In the genomic region with DNA sequence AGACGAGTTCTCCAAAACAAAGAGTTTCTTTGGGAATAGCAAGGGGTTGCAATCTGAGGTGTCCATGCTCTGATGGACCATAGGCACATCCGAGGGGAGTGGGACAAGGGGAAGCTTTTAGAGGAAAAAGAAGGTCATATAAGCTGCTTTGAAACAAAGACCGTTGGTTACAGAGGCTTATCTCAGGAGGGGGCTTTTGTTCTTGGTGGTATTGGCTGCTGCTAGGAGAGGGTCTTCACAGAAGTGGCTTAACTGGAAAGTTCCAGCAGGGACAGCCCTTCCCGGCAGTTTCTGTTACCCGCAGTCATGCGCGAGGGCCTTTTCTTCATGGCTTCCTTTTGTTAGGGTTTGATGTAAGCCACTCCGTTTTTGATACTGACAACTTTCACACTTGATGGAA, we compare ENCODE assay signal across 26 cellular contexts.
DNase-seq lines count a peak whose midpoint lies in the region.
"Had no signal": no experiment of that assay in that cellular context is flagged by ENCODE, and none has a peak within 500 bp of the region (broad histone marks: within the 10 kb centered on the region; RNA-seq: fewer than 3 reads in every experiment).

No MANE protein-coding gene starts in this region.

- no peak overlapping the region for H2AK5ac ChIP-seq in mesendoderm (ENCODE audit: low read length)

- no peak overlapping the region for H3K23ac ChIP-seq in mesendoderm (ENCODE audit: low read length)

- no peak overlapping the region for H3K9ac ChIP-seq in mesendoderm (ENCODE audit: low read length)
- H3K9ac ChIP-seq: SK-N-SH had no signal

- 5 to 6% methylated on average over 8 of the region's 8 CpGs for WGBS in ectodermal cell, 2 experiments
- no CpG with 5 or more reads among the region's 8 CpGs for WGBS in mesendoderm (ENCODE audit: extremely low coverage, insufficient coverage, low lambda C conversion rate)

- H3K36me3 Mint-ChIP-seq in activated T-helper 2 cell treated with anti-CD3 and anti-CD28 coated beads, Interferon-gamma antibody, Interleukin-2, Interleukin-4, amounts not matched to agents 10 μg/mL and 5 μg/mL and 100 μg/mL, durations not matched to agents 14 hours and 24 hours and 36 hours (ENCODE audit: low read depth) = no peaks in the 10 kb centered on the region
- H3K36me3 Mint-ChIP-seq in activated T-helper 1 cell treated with anti-CD3 and anti-CD28 coated beads, Interleukin-12 subunit alpha, Interleukin-12 subunit beta, Interleukin-2, Interleukin-4 antibody, amounts not matched to agents 30 ng/mL and 10 ng/mL and 1 ng/mL, durations not matched to agents 14 hours and 24 hours and 36 hours (ENCODE audit: low read depth) = no peaks in the 10 kb centered on the region

- H3K4me1 ChIP-seq in ectodermal cell (ENCODE audit: control insufficient read depth, insufficient read depth, low read length) = peaks cover 15% of the 10 kb centered on the region
- peaks cover 23% of the 10 kb centered on the region for H3K4me1 ChIP-seq in mesendoderm (ENCODE audit: control insufficient read depth, low read depth, low read length)
- H3K4me1 ChIP-seq: BE2C had no signal

- peaks cover 14% of the 10 kb centered on the region for H3K79me1 ChIP-seq in mesendoderm (ENCODE audit: low read length)

- intact Hi-C loops in activated T-helper 2 cell treated with anti-CD3 and anti-CD28 coated beads, Interferon-gamma antibody, Interleukin-2, Interleukin-4, amounts not matched to agents 10 μg/mL and 5 μg/mL and 100 μg/mL, durations not matched to agents 14 hours and 24 hours and 36 hours (cut with micrococcal nuclease) = no loop called here
- intact Hi-C loops in activated T-helper 1 cell treated with anti-CD3 and anti-CD28 coated beads, Interleukin-12 subunit alpha, Interleukin-12 subunit beta, Interleukin-2, Interleukin-4 antibody, amounts not matched to agents 30 ng/mL and 10 ng/mL and 1 ng/mL, durations not matched to agents 14 hours and 24 hours and 36 hours (cut with micrococcal nuclease) = no loop called here

- peak overlapping the region; percentile 79 for H3K27ac ChIP-seq in ectodermal cell (ENCODE audit: insufficient read depth, low read depth, low read length, poor library complexity, severe bottlenecking)
- H3K27ac ChIP-seq in mesendoderm (ENCODE audit: low read depth, low read length) = peak overlapping the region; percentile 54
- H3K27ac ChIP-seq: HL-60 had no signal

- no peak overlapping the region for H2BK15ac ChIP-seq in mesendoderm (replicated peaks; ENCODE audit: low read depth)

- peak overlapping the region; percentile 68 for H3K56ac ChIP-seq in mesendoderm (ENCODE audit: low read length)

- H3K4me3 ChIP-seq in ectodermal cell (ENCODE audit: insufficient read depth, low read depth, low read length) (no peak overlapping the region), mesendoderm (ENCODE audit: low read length) (no peak overlapping the region)
- H3K4me3 ChIP-seq: MG63 had no signal

- peak; percentile 27 for DNase-seq in NCI-H2171 treated with DMSO at 0.1 percent for 48 hours (lab: John Stamatoyannopoulos, UW)
- no peak for DNase-seq in NCI-H2171 (lab: John Stamatoyannopoulos, UW)
- peak; percentile 69 for DNase-seq in mesendoderm
- no peak for DNase-seq in activated T-helper 2 cell treated with anti-CD3 and anti-CD28 coated beads, Interferon-gamma antibody, Interleukin-2, Interleukin-4, amounts not matched to agents 10 μg/mL and 5 μg/mL and 100 μg/mL, durations not matched to agents 14 hours and 24 hours and 36 hours (ENCODE audit: low spot score)
- no peak for DNase-seq in NCI-H1105 treated with DMSO at 0.1 percent for 48 hours (lab: John Stamatoyannopoulos, UW)
- DNase-seq in Ammon's horn (ENCODE audit: low spot score) = no peak
- no peak for DNase-seq in activated T-helper 1 cell treated with anti-CD3 and anti-CD28 coated beads, Interleukin-12 subunit alpha, Interleukin-12 subunit beta, Interleukin-2, Interleukin-4 antibody, amounts not matched to agents 30 ng/mL and 10 ng/mL and 1 ng/mL, durations not matched to agents 14 hours and 24 hours and 36 hours (ENCODE audit: low spot score)
- DNase-seq: 8988T; BE2C; Calu3; CD4-positive, alpha-beta T cell; DMS53; EL; Kasumi-1; MG63; NCI-H1048; NCI-H1436 treated with DMSO at 0.1 percent for 48 hours; NCI-H2029 treated with DMSO at 0.1 percent for 48 hours; NCI-H510A; NCI-H748 treated with DMSO at 0.1 percent for 48 hours; NK-92 treated with Interleukin-12 subunit alpha and Interleukin-12 subunit beta, amount 100 ng/mL, for 24 hours; OCI-M1; SHP77 treated with DMSO at 0.1 percent for 48 hours; SK-N-SH had no signal

- no peaks in the 10 kb centered on the region for H3K36me3 ChIP-seq in ectodermal cell (ENCODE audit: control insufficient read depth, insufficient read depth, low read length)
- H3K36me3 ChIP-seq in mesendoderm (ENCODE audit: control insufficient read depth, insufficient read depth, low read length) = no peaks in the 10 kb centered on the region
- H3K36me3 ChIP-seq: BE2C, MG63 had no signal

- peak overlapping the region; percentile 63 for H3K4ac ChIP-seq in mesendoderm (ENCODE audit: low read depth, low read length)

- no peak overlapping the region for H3K4me3 Mint-ChIP-seq in activated T-helper 2 cell treated with anti-CD3 and anti-CD28 coated beads, Interferon-gamma antibody, Interleukin-2, Interleukin-4, amounts not matched to agents 10 μg/mL and 5 μg/mL and 100 μg/mL, durations not matched to agents 14 hours and 24 hours and 36 hours (ENCODE audit: low read depth)
- H3K4me3 Mint-ChIP-seq in activated T-helper 1 cell treated with anti-CD3 and anti-CD28 coated beads, Interleukin-12 subunit alpha, Interleukin-12 subunit beta, Interleukin-2, Interleukin-4 antibody, amounts not matched to agents 30 ng/mL and 10 ng/mL and 1 ng/mL, durations not matched to agents 14 hours and 24 hours and 36 hours = no peak overlapping the region
- H3K4me3 Mint-ChIP-seq: CD4-positive, alpha-beta T cell had no signal

- H4K8ac ChIP-seq in mesendoderm (ENCODE audit: low read depth, low read length) = no peak overlapping the region

- peak overlapping the region; percentile 24 for H3K18ac ChIP-seq in mesendoderm (ENCODE audit: low read length)

- no peaks in the 10 kb centered on the region for H3K9me3 ChIP-seq in ectodermal cell (ENCODE audit: control insufficient read depth, low read length)
- H3K9me3 ChIP-seq: BE2C, MG63, SK-N-SH had no signal

- no peak overlapping the region for H3K4me2 ChIP-seq in mesendoderm (ENCODE audit: low read length)
- H3K4me2 ChIP-seq: SK-N-SH had no signal

- H3K27ac Mint-ChIP-seq in activated T-helper 2 cell treated with anti-CD3 and anti-CD28 coated beads, Interferon-gamma antibody, Interleukin-2, Interleukin-4, amounts not matched to agents 10 μg/mL and 5 μg/mL and 100 μg/mL, durations not matched to agents 14 hours and 24 hours and 36 hours = no peak overlapping the region
- no peak overlapping the region for H3K27ac Mint-ChIP-seq in activated T-helper 1 cell treated with anti-CD3 and anti-CD28 coated beads, Interleukin-12 subunit alpha, Interleukin-12 subunit beta, Interleukin-2, Interleukin-4 antibody, amounts not matched to agents 30 ng/mL and 10 ng/mL and 1 ng/mL, durations not matched to agents 14 hours and 24 hours and 36 hours
- H3K27ac Mint-ChIP-seq: CD4-positive, alpha-beta T cell had no signal

- no peak overlapping the region for H2BK120ac ChIP-seq in mesendoderm (ENCODE audit: low read depth, low read length)

- peaks cover 30% of the 10 kb centered on the region for H3K79me2 ChIP-seq in mesendoderm (ENCODE audit: control insufficient read depth, insufficient read depth, low read length)

- H3K9me3 Mint-ChIP-seq in activated T-helper 2 cell treated with anti-CD3 and anti-CD28 coated beads, Interferon-gamma antibody, Interleukin-2, Interleukin-4, amounts not matched to agents 10 μg/mL and 5 μg/mL and 100 μg/mL, durations not matched to agents 14 hours and 24 hours and 36 hours = no peaks in the 10 kb centered on the region
- no peaks in the 10 kb centered on the region for H3K9me3 Mint-ChIP-seq in activated T-helper 1 cell treated with anti-CD3 and anti-CD28 coated beads, Interleukin-12 subunit alpha, Interleukin-12 subunit beta, Interleukin-2, Interleukin-4 antibody, amounts not matched to agents 30 ng/mL and 10 ng/mL and 1 ng/mL, durations not matched to agents 14 hours and 24 hours and 36 hours
- H3K9me3 Mint-ChIP-seq: CD4-positive, alpha-beta T cell had no signal

- H3K27me3 ChIP-seq in ectodermal cell (ENCODE audit: control insufficient read depth, insufficient read depth, low read length, poor library complexity, severe bottlenecking) (no peaks in the 10 kb centered on the region), mesendoderm (ENCODE audit: insufficient read depth, low read length, poor library complexity) (no peaks in the 10 kb centered on the region)
- H3K27me3 ChIP-seq: BE2C, MG63 had no signal

- no peaks in the 10 kb centered on the region for H3K27me3 Mint-ChIP-seq in activated T-helper 2 cell treated with anti-CD3 and anti-CD28 coated beads, Interferon-gamma antibody, Interleukin-2, Interleukin-4, amounts not matched to agents 10 μg/mL and 5 μg/mL and 100 μg/mL, durations not matched to agents 14 hours and 24 hours and 36 hours (ENCODE audit: low read depth)
- H3K27me3 Mint-ChIP-seq in activated T-helper 1 cell treated with anti-CD3 and anti-CD28 coated beads, Interleukin-12 subunit alpha, Interleukin-12 subunit beta, Interleukin-2, Interleukin-4 antibody, amounts not matched to agents 30 ng/mL and 10 ng/mL and 1 ng/mL, durations not matched to agents 14 hours and 24 hours and 36 hours (ENCODE audit: insufficient read depth) = no peaks in the 10 kb centered on the region
- H3K27me3 Mint-ChIP-seq: CD4-positive, alpha-beta T cell had no signal

- H2BK5ac ChIP-seq in mesendoderm (ENCODE audit: low read length) = no peak overlapping the region

- no peaks in the 10 kb centered on the region for H3K4me1 Mint-ChIP-seq in activated T-helper 2 cell treated with anti-CD3 and anti-CD28 coated beads, Interferon-gamma antibody, Interleukin-2, Interleukin-4, amounts not matched to agents 10 μg/mL and 5 μg/mL and 100 μg/mL, durations not matched to agents 14 hours and 24 hours and 36 hours (ENCODE audit: low read depth)
- no peaks in the 10 kb centered on the region for H3K4me1 Mint-ChIP-seq in activated T-helper 1 cell treated with anti-CD3 and anti-CD28 coated beads, Interleukin-12 subunit alpha, Interleukin-12 subunit beta, Interleukin-2, Interleukin-4 antibody, amounts not matched to agents 30 ng/mL and 10 ng/mL and 1 ng/mL, durations not matched to agents 14 hours and 24 hours and 36 hours (ENCODE audit: low read depth)

- no peak overlapping the region for H4K5ac ChIP-seq in mesendoderm (ENCODE audit: low read length)

Comparison
In these comparisons a context has a peak if more than half of its experiments do, and no peak if none do; other contexts are left out.
1. DNase-seq: peak in NCI-H2171 treated with DMSO at 0.1 percent for 48 hours (single experiment) and mesendoderm (single experiment); none in NCI-H2171 (single experiment), activated T-helper 2 cell treated with anti-CD3 and anti-CD28 coated beads, Interferon-gamma antibody, Interleukin-2, Interleukin-4, amounts not matched to agents 10 μg/mL and 5 μg/mL and 100 μg/mL, durations not matched to agents 14 hours and 24 hours and 36 hours (single experiment), NCI-H1105 treated with DMSO at 0.1 percent for 48 hours (single experiment), Ammon's horn (single experiment) and activated T-helper 1 cell treated with anti-CD3 and anti-CD28 coated beads, Interleukin-12 subunit alpha, Interleukin-12 subunit beta, Interleukin-2, Interleukin-4 antibody, amounts not matched to agents 30 ng/mL and 10 ng/mL and 1 ng/mL, durations not matched to agents 14 hours and 24 hours and 36 hours (single experiment).